In the genomic region with DNA sequence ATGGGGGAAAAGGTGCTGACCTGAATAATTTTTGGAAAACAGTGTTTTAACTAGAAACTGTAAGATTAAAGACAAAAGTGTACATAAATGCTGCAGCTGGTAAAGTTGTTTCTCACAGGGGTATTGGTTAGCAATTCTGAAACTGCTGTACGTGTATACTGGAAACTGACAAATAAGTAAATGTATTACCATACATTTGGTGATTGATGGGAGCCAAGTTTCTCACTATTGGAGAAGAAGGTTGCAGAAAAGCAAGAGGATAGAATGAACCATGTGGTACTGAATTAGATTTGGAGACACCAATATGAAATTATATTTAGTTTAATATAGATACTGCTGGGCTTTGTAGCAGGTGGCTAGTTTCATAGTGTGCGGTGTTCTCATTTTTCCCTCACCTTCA, we compare ENCODE assay signal across 14 cellular contexts. TPM values are rescaled to one million over a fixed set of nuclear protein-coding genes. Genes with fewer than 3 reads are reported as not detected.
DNase-seq lines count a peak whose midpoint lies in the region; ATAC-seq and TF ChIP-seq lines count a peak whose summit lies in the region.
"Had no signal": no experiment of that assay in that cellular context is flagged by ENCODE, and none has a peak within 500 bp of the region (broad histone marks: within the 10 kb centered on the region; RNA-seq: fewer than 3 reads in every experiment).

No MANE protein-coding gene starts in this region.

- ATAC-seq in GM18498 (IDR thresholded peaks at IDR 0.05; ENCODE audit: unreplicated experiment) (peak; percentile 31), GM19324 (IDR thresholded peaks at IDR 0.05; ENCODE audit: low FRiP score, unreplicated experiment) (peak; percentile 41), HG02623 (IDR thresholded peaks at IDR 0.05; ENCODE audit: unreplicated experiment) (peak; percentile 59), HG03439 (IDR thresholded peaks at IDR 0.05; ENCODE audit: unreplicated experiment) (peak; percentile 46)
- ATAC-seq: SK-N-SH treated with all-trans-retinoic acid at 6 μM for 48 hours had no signal

- no peaks in the 10 kb centered on the region for H3K4me1 Mint-ChIP-seq in nephron progenitor cell
- peaks cover 9% of the 10 kb centered on the region for H3K4me1 Mint-ChIP-seq in endothelial cell (ENCODE audit: unreplicated experiment)

- DNase-seq in COR-L47 (lab: John Stamatoyannopoulos, UW) (no peak), nephron progenitor cell (no peak), endothelial cell (ENCODE audit: low spot score) (no peak), GM20000 (ENCODE audit: low spot score) (no peak)
- DNase-seq: kidney glomerular epithelial cell, NCI-H1092 treated with DMSO at 0.1 percent for 48 hours, NCI-H2227 treated with DMSO at 0.1 percent for 48 hours had no signal

- H3K9me3 Mint-ChIP-seq in nephron progenitor cell (no peaks in the 10 kb centered on the region), endothelial cell (ENCODE audit: unreplicated experiment) (no peaks in the 10 kb centered on the region)
- H3K9me3 Mint-ChIP-seq: IgD-negative memory B cell, type B pancreatic cell had no signal

- H3K27ac Mint-ChIP-seq in nephron progenitor cell = no peak overlapping the region
- no peak overlapping the region for H3K27ac Mint-ChIP-seq in endothelial cell (ENCODE audit: unreplicated experiment)
- H3K27ac Mint-ChIP-seq: IgD-negative memory B cell, type B pancreatic cell had no signal

- no peaks in the 10 kb centered on the region for H3K36me3 Mint-ChIP-seq in nephron progenitor cell (ENCODE audit: low read depth)
- no peaks in the 10 kb centered on the region for H3K36me3 Mint-ChIP-seq in endothelial cell (ENCODE audit: low read depth, unreplicated experiment)
- H3K36me3 Mint-ChIP-seq: type B pancreatic cell had no signal

- H3K27me3 Mint-ChIP-seq in nephron progenitor cell (ENCODE audit: low read depth, poor library complexity) = no peaks in the 10 kb centered on the region
- H3K27me3 Mint-ChIP-seq in endothelial cell (ENCODE audit: unreplicated experiment) = no peaks in the 10 kb centered on the region
- H3K27me3 Mint-ChIP-seq: type B pancreatic cell had no signal

- TF ChIP-seq CTCF in nephron progenitor cell (IDR thresholded peaks at IDR 0.05) = no peak
- no peak for TF ChIP-seq CTCF in endothelial cell (IDR thresholded peaks at IDR 0.05; ENCODE audit: unreplicated experiment)
- no peak for TF ChIP-seq CTCF in GM20000 (IDR thresholded peaks at IDR 0.05; ENCODE audit: extremely low read depth, missing control alignments)

- H3K4me3 Mint-ChIP-seq in nephron progenitor cell (no peak overlapping the region), endothelial cell (ENCODE audit: unreplicated experiment) (no peak overlapping the region)
- H3K4me3 Mint-ChIP-seq: IgD-negative memory B cell, type B pancreatic cell had no signal

RNA-seq across cellular contexts. Expression of a gene that starts 19.6 kb away (rescaled TPM):
- 11.9 TPM for total RNA-seq in endothelial cell (ENCODE audit: unreplicated experiment)
